29 cellular contexts compared by ENCODE assay signal in the genomic region with DNA sequence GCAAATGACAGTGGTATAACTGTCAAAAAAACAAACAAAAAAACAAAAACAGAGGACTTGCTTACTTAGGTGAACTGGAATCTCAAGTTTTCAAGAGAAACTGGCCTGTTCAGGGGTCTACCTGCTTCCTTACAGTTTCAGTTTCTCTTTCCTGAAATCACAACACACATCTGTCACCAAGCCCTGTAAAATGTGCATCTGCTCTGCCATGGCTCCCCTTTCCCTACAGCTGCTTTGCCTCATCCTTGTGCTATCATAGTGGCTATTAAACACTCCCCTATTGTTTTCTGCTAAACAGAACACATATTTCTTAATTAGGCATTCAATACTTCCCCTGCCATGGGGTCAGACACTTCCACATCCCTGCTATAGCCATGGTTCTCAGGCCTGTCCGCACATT. TPM values are rescaled to one million over a fixed set of nuclear protein-coding genes. Genes with fewer than 3 reads are reported as not detected.
DNase-seq lines count a peak whose midpoint lies in the region; ATAC-seq and TF ChIP-seq lines count a peak whose summit lies in the region.
"Had no signal": no experiment of that assay in that cellular context is flagged by ENCODE, and none has a peak within 500 bp of the region (broad histone marks: within the 10 kb centered on the region; RNA-seq: fewer than 3 reads in every experiment).

No MANE protein-coding gene starts in this region.

- H3K4me1 ChIP-seq in thoracic aorta (ENCODE audit: control insufficient read depth in 1 of 2, low read depth in 2 of 2) = peaks cover 22 to 70% of the 10 kb centered on the region in 2 donors
- H3K4me1 ChIP-seq in naive thymus-derived CD4-positive, alpha-beta T cell (ENCODE audit: control insufficient read depth in 2 of 2, insufficient read depth in 2 of 2, low read length in 2 of 2) = no peaks in the 10 kb centered on the region

- H3K4me3 Mint-ChIP-seq in Calu3 (ENCODE audit: low read depth, unreplicated experiment) = no peak overlapping the region
- H3K4me3 Mint-ChIP-seq in nephron progenitor cell = no peak overlapping the region
- H3K4me3 Mint-ChIP-seq in naive thymus-derived CD4-positive, alpha-beta T cell = no peak overlapping the region
- H3K4me3 Mint-ChIP-seq: activated CD4-positive, alpha-beta memory T cell treated with anti-CD3 and anti-CD28 coated beads, Interleukin-2, amount 10 ng/mL, durations not matched to agents 7 days and 5 days; activated T-helper 1 cell treated with anti-CD3 and anti-CD28 coated beads, Interleukin-12 subunit alpha, Interleukin-12 subunit beta, Interleukin-2, Interleukin-4 antibody, amounts not matched to agents 30 ng/mL and 10 ng/mL and 1 ng/mL, durations not matched to agents 14 hours and 24 hours and 36 hours; brain; CD4-positive, alpha-beta T cell; stimulated activated effector memory CD8-positive, alpha-beta T cell treated with anti-CD3 and anti-CD28 coated beads, Interleukin-12 subunit alpha, Interleukin-12 subunit beta, amount 100 ng/mL, for 72 hours; T-helper 2 cell treated with Interferon-gamma antibody and Interleukin-4, amounts not matched to agents 5 μg/mL and 100 μg/mL, for 36 hours had no signal

- peak overlapping the region; percentile 56 to 71 for H3K27ac ChIP-seq in thoracic aorta
- no peak overlapping the region for H3K27ac ChIP-seq in naive thymus-derived CD4-positive, alpha-beta T cell (ENCODE audit: low read depth, low read length)
- H3K27ac ChIP-seq: adrenal gland, HL-60, neutrophil, Peyer's patch had no signal

- H3K9me3 Mint-ChIP-seq in Calu3 (ENCODE audit: low read depth, unreplicated experiment) (no peaks in the 10 kb centered on the region), nephron progenitor cell (peaks cover 22% of the 10 kb centered on the region)
- peaks cover 0 to 6% (median 0%) of the 10 kb centered on the region in 11 donors for H3K9me3 Mint-ChIP-seq in naive thymus-derived CD4-positive, alpha-beta T cell
- H3K9me3 Mint-ChIP-seq: activated CD4-positive, alpha-beta memory T cell treated with anti-CD3 and anti-CD28 coated beads, Interleukin-2, amount 10 ng/mL, durations not matched to agents 7 days and 5 days; activated T-helper 1 cell treated with anti-CD3 and anti-CD28 coated beads, Interleukin-12 subunit alpha, Interleukin-12 subunit beta, Interleukin-2, Interleukin-4 antibody, amounts not matched to agents 30 ng/mL and 10 ng/mL and 1 ng/mL, durations not matched to agents 14 hours and 24 hours and 36 hours; CD4-positive, alpha-beta T cell; stimulated activated effector memory CD8-positive, alpha-beta T cell treated with anti-CD3 and anti-CD28 coated beads, Interleukin-12 subunit alpha, Interleukin-12 subunit beta, amount 100 ng/mL, for 72 hours; T-helper 2 cell treated with Interferon-gamma antibody and Interleukin-4, amounts not matched to agents 5 μg/mL and 100 μg/mL, for 36 hours had no signal

- no peak overlapping the region for H3K4me3 ChIP-seq in thoracic aorta
- H3K4me3 ChIP-seq in naive thymus-derived CD4-positive, alpha-beta T cell (ENCODE audit: low read length) = no peak overlapping the region
- H3K4me3 ChIP-seq: adrenal gland, Peyer's patch had no signal

- CTCF ChIA-PET in Calu3 (lab: Charles Lee) = no interaction called here
- CTCF ChIA-PET in naive thymus-derived CD4-positive, alpha-beta T cell (lab: Charles Lee) = no interaction called here

- H3K4me1 Mint-ChIP-seq in Calu3 (ENCODE audit: low read depth, unreplicated experiment) (peaks cover 24% of the 10 kb centered on the region), nephron progenitor cell (peaks cover 65% of the 10 kb centered on the region)
- H3K4me1 Mint-ChIP-seq in naive thymus-derived CD4-positive, alpha-beta T cell = peaks cover 0 to 2% (median 0%) of the 10 kb centered on the region in 7 donors
- H3K4me1 Mint-ChIP-seq: activated CD4-positive, alpha-beta memory T cell treated with anti-CD3 and anti-CD28 coated beads, Interleukin-2, amount 10 ng/mL, durations not matched to agents 7 days and 5 days; stimulated activated effector memory CD8-positive, alpha-beta T cell treated with anti-CD3 and anti-CD28 coated beads, Interleukin-12 subunit alpha, Interleukin-12 subunit beta, amount 100 ng/mL, for 72 hours had no signal

- ATAC-seq in thoracic aorta (ENCODE audit: insufficient number of reproducible peaks, low FRiP score, low read depth) = no peak
- ATAC-seq in naive thymus-derived CD4-positive, alpha-beta T cell = no peak
- no peak for ATAC-seq in GM21737 (IDR thresholded peaks at IDR 0.05; ENCODE audit: unreplicated experiment)
- ATAC-seq: stimulated activated effector memory CD8-positive, alpha-beta T cell treated with anti-CD3 and anti-CD28 coated beads, Interleukin-12 subunit alpha, Interleukin-12 subunit beta, amount 100 ng/mL, for 72 hours had no signal

- POLR2A ChIA-PET in naive thymus-derived CD4-positive, alpha-beta T cell (lab: Charles Lee) = no interaction called here

- no peaks in the 10 kb centered on the region for H3K9me3 ChIP-seq in thoracic aorta
- no peaks in the 10 kb centered on the region for H3K9me3 ChIP-seq in naive thymus-derived CD4-positive, alpha-beta T cell (ENCODE audit: control insufficient read depth in 2 of 3, low read length in 3 of 3)
- H3K9me3 ChIP-seq: adrenal gland, neutrophil, Peyer's patch had no signal

- no peaks in the 10 kb centered on the region for H3K27me3 ChIP-seq in thoracic aorta (replicated peaks; ENCODE audit: insufficient read depth)
- H3K27me3 ChIP-seq in naive thymus-derived CD4-positive, alpha-beta T cell (ENCODE audit: control insufficient read depth in 2 of 2, insufficient read depth in 2 of 2, low read length in 2 of 2) = peaks cover 0 to 4% of the 10 kb centered on the region in 2 donors
- H3K27me3 ChIP-seq: adrenal gland, neutrophil, Peyer's patch had no signal

- peak overlapping the region; percentile 48 for H3K27ac Mint-ChIP-seq in Calu3 (ENCODE audit: unreplicated experiment)
- H3K27ac Mint-ChIP-seq in nephron progenitor cell = peak overlapping the region; percentile 7
- H3K27ac Mint-ChIP-seq in naive thymus-derived CD4-positive, alpha-beta T cell = peak overlapping the region in 1 of 9 donors; percentile 59
- H3K27ac Mint-ChIP-seq: activated CD4-positive, alpha-beta memory T cell treated with anti-CD3 and anti-CD28 coated beads, Interleukin-2, amount 10 ng/mL, durations not matched to agents 7 days and 5 days; activated T-helper 1 cell treated with anti-CD3 and anti-CD28 coated beads, Interleukin-12 subunit alpha, Interleukin-12 subunit beta, Interleukin-2, Interleukin-4 antibody, amounts not matched to agents 30 ng/mL and 10 ng/mL and 1 ng/mL, durations not matched to agents 14 hours and 24 hours and 36 hours; brain; CD4-positive, alpha-beta T cell; stimulated activated effector memory CD8-positive, alpha-beta T cell treated with anti-CD3 and anti-CD28 coated beads, Interleukin-12 subunit alpha, Interleukin-12 subunit beta, amount 100 ng/mL, for 72 hours; T-helper 2 cell treated with Interferon-gamma antibody and Interleukin-4, amounts not matched to agents 5 μg/mL and 100 μg/mL, for 36 hours had no signal

- TF ChIP-seq CTCF in Calu3 (IDR thresholded peaks at IDR 0.05; ENCODE audit: unreplicated experiment) (no peak), nephron progenitor cell (IDR thresholded peaks at IDR 0.05) (no peak), thoracic aorta (IDR thresholded peaks at IDR 0.05) (no peak)

- H3K36me3 Mint-ChIP-seq in Calu3 (ENCODE audit: insufficient read depth, unreplicated experiment) = no peaks in the 10 kb centered on the region
- H3K36me3 Mint-ChIP-seq in nephron progenitor cell (ENCODE audit: low read depth) = peaks cover 19% of the 10 kb centered on the region
- H3K36me3 Mint-ChIP-seq in naive thymus-derived CD4-positive, alpha-beta T cell = no peaks in the 10 kb centered on the region
- H3K36me3 Mint-ChIP-seq: brain; stimulated activated effector memory CD8-positive, alpha-beta T cell treated with anti-CD3 and anti-CD28 coated beads, Interleukin-12 subunit alpha, Interleukin-12 subunit beta, amount 100 ng/mL, for 72 hours had no signal

- no TSS peak for BruUV-seq in Calu3 (replicated peaks; lab: Mats Ljungman, UMichigan)

- H3K36me3 ChIP-seq in thoracic aorta = no peaks in the 10 kb centered on the region
- H3K36me3 ChIP-seq in naive thymus-derived CD4-positive, alpha-beta T cell (ENCODE audit: control insufficient read depth in 2 of 3, insufficient read depth in 3 of 3, low read length in 3 of 3) = no peaks in the 10 kb centered on the region
- H3K36me3 ChIP-seq: adrenal gland, neutrophil, Peyer's patch had no signal

- intact Hi-C loops in Calu3 (cut with micrococcal nuclease; ENCODE audit: unreplicated experiment) = no loop called here
- intact Hi-C loops in naive thymus-derived CD4-positive, alpha-beta T cell (cut with micrococcal nuclease) = no loop called here

- DNase-seq in Calu3 (no peak), RPMI7951 (ENCODE audit: low read depth) (peak; percentile 30), nephron progenitor cell (no peak), thoracic aorta (ENCODE audit: low spot score) (no peak), NCI-H1092 (lab: John Stamatoyannopoulos, UW) (no peak)
- no peak for DNase-seq in naive thymus-derived CD4-positive, alpha-beta T cell
- DNase-seq: activated CD4-positive, alpha-beta memory T cell treated with anti-CD3 and anti-CD28 coated beads, Interleukin-2, amount 10 ng/mL, durations not matched to agents 7 days and 5 days; activated CD4-positive, alpha-beta T cell treated with anti-CD3 and anti-CD28 coated beads for 1 hour; activated CD8-positive, alpha-beta memory T cell treated with anti-CD3 and anti-CD28 coated beads, Interleukin-2, amount 50 U/mL, for 4 hours; activated naive CD4-positive, alpha-beta T cell treated with Interleukin-2 at 50 U/mL for 16 hours; adrenal gland; CD4-positive, alpha-beta T cell; EL; H7; kidney glomerular epithelial cell; NCI-H1436; NCI-H2081; NCI-H226; NCI-H69; Peyer's patch; SHP77 treated with DMSO at 0.1 percent for 48 hours; stimulated activated CD4-positive, alpha-beta T cell treated with anti-CD3 and anti-CD28 coated beads, Interleukin-15, amount 100 ng/mL, for 24 hours had no signal

- H3K27me3 Mint-ChIP-seq in Calu3 (ENCODE audit: unreplicated experiment) (no peaks in the 10 kb centered on the region), nephron progenitor cell (ENCODE audit: low read depth, poor library complexity) (no peaks in the 10 kb centered on the region)
- peaks cover 6 to 18% (median 14%) of the 10 kb centered on the region in 5 donors for H3K27me3 Mint-ChIP-seq in naive thymus-derived CD4-positive, alpha-beta T cell
- H3K27me3 Mint-ChIP-seq: brain had no signal

RNA-seq across cellular contexts. Expression of a gene that starts 37.6 kb away (rescaled TPM):
- 0.24 and 0.76 TPM in 2 replicates for total RNA-seq in Calu3 (2022)
- 28.2 and 33.6 TPM in 2 replicates for total RNA-seq in RPMI7951 (2014; rRNA removed; shearing (Covaris generic))
- 100 to 1,000 TPM in 1 of 2 donors, 10 to 100 TPM in 1; 77.4 to 126 TPM for total RNA-seq in thoracic aorta
- total RNA-seq in naive thymus-derived CD4-positive, alpha-beta T cell = 1 to 10 TPM in 1 of 5 experiments, under 1 TPM in 4; 0.10 to 4.5 (median 0.40) TPM
- polyA plus RNA-seq in naive thymus-derived CD4-positive, alpha-beta T cell = not detected
- total RNA-seq: activated CD4-positive, alpha-beta memory T cell treated with anti-CD3 and anti-CD28 coated beads, Interleukin-2, amount 10 ng/mL, durations not matched to agents 7 days and 5 days; activated T-helper 1 cell treated with anti-CD3 and anti-CD28 coated beads, Interleukin-12 subunit alpha, Interleukin-12 subunit beta, Interleukin-2, Interleukin-4 antibody, amounts not matched to agents 30 ng/mL and 10 ng/mL and 1 ng/mL, durations not matched to agents 14 hours and 24 hours and 36 hours; H7 had no signal
